Comparison of ENCODE assay signal across 20 cellular contexts in genomic region chr4:119124314-119124713, GRCh38. TPM values are rescaled to one million over a fixed set of nuclear protein-coding genes. Genes with fewer than 3 reads are reported as not detected.
DNase-seq lines count a peak whose midpoint lies in the region; ATAC-seq lines count a peak whose summit lies in the region.
"Had no signal": no experiment of that assay in that cellular context is flagged by ENCODE, and none has a peak within 500 bp of the region (broad histone marks: within the 10 kb centered on the region; RNA-seq: fewer than 3 reads in every experiment).

No MANE protein-coding gene starts in this region.

- H3K9me3 ChIP-seq in effector memory CD4-positive, alpha-beta T cell (ENCODE audit: control insufficient read depth, low read length), result no peaks in the 10 kb centered on the region
- H3K9me3 ChIP-seq: colonic mucosa, esophagus squamous epithelium, upper lobe of left lung had no signal

- no peaks in the 10 kb centered on the region for H3K36me3 ChIP-seq in effector memory CD4-positive, alpha-beta T cell (ENCODE audit: control insufficient read depth, insufficient read depth, low read length)
- H3K36me3 ChIP-seq: colonic mucosa, esophagus squamous epithelium, upper lobe of left lung had no signal

- H3K4me3 ChIP-seq in effector memory CD4-positive, alpha-beta T cell (ENCODE audit: insufficient read depth, low read depth, low read length, poor library complexity, severe bottlenecking), result no peak overlapping the region
- H3K4me3 ChIP-seq: colonic mucosa, esophagus squamous epithelium, upper lobe of left lung had no signal

- no peak overlapping the region for H3K27ac ChIP-seq in effector memory CD4-positive, alpha-beta T cell (ENCODE audit: insufficient read depth, low read length, poor library complexity, severe bottlenecking)
- H3K27ac ChIP-seq: colonic mucosa, esophagus squamous epithelium, upper lobe of left lung had no signal

- H3K4me1 ChIP-seq in effector memory CD4-positive, alpha-beta T cell (ENCODE audit: control insufficient read depth, insufficient read depth, low read length, poor library complexity, severe bottlenecking), result no peaks in the 10 kb centered on the region
- H3K4me1 ChIP-seq: colonic mucosa, esophagus squamous epithelium had no signal

- no peaks in the 10 kb centered on the region for H3K27me3 ChIP-seq in effector memory CD4-positive, alpha-beta T cell (replicated peaks; ENCODE audit: control insufficient read depth, insufficient read depth, low read length, poor library complexity, severe bottlenecking)
- H3K27me3 ChIP-seq: colonic mucosa, esophagus squamous epithelium, upper lobe of left lung had no signal

- no peak for ATAC-seq in HG03442 (IDR thresholded peaks at IDR 0.05; ENCODE audit: unreplicated experiment)
- ATAC-seq: activated CD4-positive, alpha-beta T cell treated with anti-CD3 and anti-CD28 coated beads for 36 hours; CD8-positive, alpha-beta T cell; stimulated activated effector memory CD8-positive, alpha-beta T cell treated with anti-CD3 and anti-CD28 coated beads, Interleukin-12 subunit alpha, Interleukin-12 subunit beta, amount 100 ng/mL, for 72 hours; T-cell had no signal

- DNase-seq in EH (ENCODE audit: low read depth) (peak; percentile 85), M059J (ENCODE audit: low read depth) (peak; percentile 71), amniotic epithelial cell (ENCODE audit: low read depth) (peak; percentile 91), left kidney (ENCODE audit: low read depth, low spot score) (peak; percentile 23)
- DNase-seq in effector memory CD4-positive, alpha-beta T cell, result no peak
- DNase-seq in activated CD4-positive, alpha-beta T cell treated with anti-CD3 and anti-CD28 coated beads, Interleukin-2, amount 50 U/mL, for 4 hours, result no peak
- DNase-seq in stimulated activated CD8-positive, alpha-beta memory T cell treated with anti-CD3 and anti-CD28 coated beads, Interleukin-4, amount 100 ng/mL, for 48 hours, result no peak
- DNase-seq: activated CD4-positive, alpha-beta T cell treated with anti-CD3 and anti-CD28 coated beads for 36 hours; activated T-cell treated with anti-CD3 and anti-CD28 coated beads, Interleukin-2, amount 50 U/mL, for 48 hours; amniotic stem cell; CD8-positive, alpha-beta T cell; colonic mucosa; esophagus squamous epithelium; GF-D8; NCI-H345; stimulated activated CD4-positive, alpha-beta T cell treated with anti-CD3 and anti-CD28 coated beads, Interleukin-4, amount 100 ng/mL, for 4 hours; T-cell; upper lobe of left lung had no signal

RNA-seq across cellular contexts. Expression of gene MYOZ2, which starts 11.3 kb away (rescaled TPM):
- not detected in 2 replicates for total RNA-seq in M059J (2014; rRNA removed; shearing (Covaris generic))
- total RNA-seq: activated CD4-positive, alpha-beta T cell treated with anti-CD3 and anti-CD28 coated beads for 36 hours; CD8-positive, alpha-beta T cell; esophagus squamous epithelium; T-cell had no signal

Comparison
In these comparisons a context has a peak if more than half of its experiments do, and no peak if none do; other contexts are left out.
1. DNase-seq: peak in EH (single experiment), M059J (single experiment), amniotic epithelial cell (single experiment) and left kidney (single experiment); none in effector memory CD4-positive, alpha-beta T cell (0 of 3), activated CD4-positive, alpha-beta T cell treated with anti-CD3 and anti-CD28 coated beads, Interleukin-2, amount 50 U/mL, for 4 hours (0 of 2) and stimulated activated CD8-positive, alpha-beta memory T cell treated with anti-CD3 and anti-CD28 coated beads, Interleukin-4, amount 100 ng/mL, for 48 hours (single experiment).